In genomic region chr12:49811961-49812401, GRCh38 we compare ENCODE assay signal across 25 cellular contexts. TPM values are rescaled to one million over a fixed set of nuclear protein-coding genes. Genes with fewer than 3 reads are reported as not detected.
DNase-seq lines count a peak whose midpoint lies in the region; ATAC-seq, FAIRE-seq and TF ChIP-seq lines count a peak whose summit lies in the region.
"Had no signal": no experiment of that assay in that cellular context is flagged by ENCODE, and none has a peak within 500 bp of the region (broad histone marks: within the 10 kb centered on the region; RNA-seq: fewer than 3 reads in every experiment).

No MANE protein-coding gene starts in this region.

- in situ Hi-C loops in GM12878 (cut with MboI) = no loop called here

- H3K4me1 Mint-ChIP-seq in stimulated activated effector memory CD8-positive, alpha-beta T cell treated with anti-CD3 and anti-CD28 coated beads, Interleukin-12 subunit alpha, Interleukin-12 subunit beta, amount 100 ng/mL, for 72 hours = peaks cover 9% of the 10 kb centered on the region
- H3K4me1 Mint-ChIP-seq: activated CD4-positive, alpha-beta memory T cell treated with anti-CD3 and anti-CD28 coated beads, Interleukin-2, amount 10 ng/mL, durations not matched to agents 7 days and 5 days had no signal

- H2AFZ ChIP-seq in Loucy (ENCODE audit: low read length) (no peak overlapping the region), GM12878 (ENCODE audit: control insufficient read depth, low read depth, low read length) (peak overlapping the region; percentile 11), PC-9 (no peak overlapping the region)

- TSS peak; percentile 20 for BruUV-seq in GM12878 (replicated peaks; lab: Mats Ljungman, UMichigan)
- no TSS peak for BruUV-seq in PC-9 (replicated peaks; lab: Mats Ljungman, UMichigan)

- peak overlapping the region; percentile 8 for H3K4me2 ChIP-seq in Loucy (ENCODE audit: low read depth, low read length, poor library complexity, severe bottlenecking)
- H3K4me2 ChIP-seq in GM12878 (ENCODE audit: control insufficient read depth, insufficient read depth) = peak overlapping the region; percentile 72
- no peak overlapping the region for H3K4me2 ChIP-seq in PC-9

- H3K9ac ChIP-seq in Loucy (ENCODE audit: low read depth, low read length, poor library complexity, severe bottlenecking) (no peak overlapping the region), GM12878 (ENCODE audit: control insufficient read depth, insufficient read depth, low read length) (no peak overlapping the region; the same call in 1 of the 2 replicates)

- no peak for TF ChIP-seq RAD21 in GM12878 (IDR thresholded peaks at IDR 0.05; ENCODE audit: insufficient read depth, low read depth, low read length)

- H3K4me3 Mint-ChIP-seq in stimulated activated effector memory CD8-positive, alpha-beta T cell treated with anti-CD3 and anti-CD28 coated beads, Interleukin-12 subunit alpha, Interleukin-12 subunit beta, amount 100 ng/mL, for 72 hours = no peak overlapping the region
- H3K4me3 Mint-ChIP-seq: activated CD4-positive, alpha-beta memory T cell treated with anti-CD3 and anti-CD28 coated beads, Interleukin-2, amount 10 ng/mL, durations not matched to agents 7 days and 5 days; activated naive CD4-positive, alpha-beta T cell treated with anti-CD3 and anti-CD28 coated beads for 36 hours; HFFc6; T-helper 2 cell treated with Interferon-gamma antibody and Interleukin-4, amounts not matched to agents 5 μg/mL and 100 μg/mL, for 36 hours had no signal

- peak in 1 of 2 experiments; percentile 52; a peak in 1 of 4 replicates for TF ChIP-seq EP300 in GM12878 (IDR thresholded peaks at IDR 0.05; ENCODE audit: borderline replicate concordance in 1 of 2, control insufficient read depth in 1 of 2, low read depth in 2 of 2, low read length in 2 of 2)

- H3K79me2 ChIP-seq in Loucy (ENCODE audit: insufficient read depth, low read length) (peaks cover 15% of the 10 kb centered on the region), GM12878 (ENCODE audit: control insufficient read depth, insufficient read depth, low read length) (no peaks in the 10 kb centered on the region; the same call in 1 of the 2 replicates), PC-9 (ENCODE audit: low read depth) (no peaks in the 10 kb centered on the region)

- H3K36me3 ChIP-seq in Loucy (ENCODE audit: insufficient read depth, low read length) = no peaks in the 10 kb centered on the region
- H3K36me3 ChIP-seq in GM12878 (ENCODE audit: control insufficient read depth in 2 of 2, insufficient read depth in 2 of 2, low read length in 1 of 2) = no peaks in the 10 kb centered on the region
- no peaks in the 10 kb centered on the region for H3K36me3 ChIP-seq in PC-9 (ENCODE audit: low read depth)

- no peaks in the 10 kb centered on the region for H3K9me2 ChIP-seq in Loucy (replicated peaks; ENCODE audit: low read depth, low read length)
- no peaks in the 10 kb centered on the region for H3K9me2 ChIP-seq in PC-9 (ENCODE audit: insufficient read depth)

- RAD21 ChIA-PET in GM12878 (lab: Charles Lee; ENCODE audit: unreplicated experiment) = interaction anchor here (0.9 to 1.8 kb wide), 5 partner anchors 8 to 106 kb away, joined by 3 to 7 read pairs (median 4); partner anchors contain the start of gene TMBIM6

- H3K9me3 Mint-ChIP-seq in stimulated activated effector memory CD8-positive, alpha-beta T cell treated with anti-CD3 and anti-CD28 coated beads, Interleukin-12 subunit alpha, Interleukin-12 subunit beta, amount 100 ng/mL, for 72 hours = no peaks in the 10 kb centered on the region
- H3K9me3 Mint-ChIP-seq: activated CD4-positive, alpha-beta memory T cell treated with anti-CD3 and anti-CD28 coated beads, Interleukin-2, amount 10 ng/mL, durations not matched to agents 7 days and 5 days; activated naive CD4-positive, alpha-beta T cell treated with anti-CD3 and anti-CD28 coated beads for 36 hours; HFFc6; T-helper 2 cell treated with Interferon-gamma antibody and Interleukin-4, amounts not matched to agents 5 μg/mL and 100 μg/mL, for 36 hours had no signal

- H4K20me1 ChIP-seq in Loucy (ENCODE audit: insufficient read depth, low read length, poor library complexity, severe bottlenecking) (no peaks in the 10 kb centered on the region), GM12878 (ENCODE audit: control insufficient read depth, insufficient read depth) (no peaks in the 10 kb centered on the region), PC-9 (ENCODE audit: insufficient read depth) (peaks cover under 1% of the 10 kb centered on the region; the same call in 1 of the 2 replicates)

- H3K27me3 ChIP-seq in Loucy (ENCODE audit: insufficient read depth, low read length, poor library complexity, severe bottlenecking) (no peaks in the 10 kb centered on the region), GM12878 (replicated peaks in 1 of 2; ENCODE audit: control insufficient read depth in 2 of 2, insufficient read depth in 2 of 2, low read length in 1 of 2) (no peaks in the 10 kb centered on the region), PC-9 (ENCODE audit: insufficient read depth, low read depth) (no peaks in the 10 kb centered on the region)
- H3K27me3 ChIP-seq: foreskin keratinocyte had no signal

- H3K4me3 ChIP-seq in Loucy (ENCODE audit: low read length, poor library complexity, severe bottlenecking) (no peak overlapping the region), GM12878 (peak overlapping the region; percentile 38), PC-9 (no peak overlapping the region)

- peak; percentile 86 for ATAC-seq in GM12878
- no peak for ATAC-seq in stimulated activated effector memory CD8-positive, alpha-beta T cell treated with anti-CD3 and anti-CD28 coated beads, Interleukin-12 subunit alpha, Interleukin-12 subunit beta, amount 100 ng/mL, for 72 hours
- ATAC-seq: foreskin keratinocyte, SK-N-SH treated with all-trans-retinoic acid at 6 μM for 48 hours had no signal

- DNase-seq in GM19239 (ENCODE audit: insufficient read length, low spot score) (no peak), GM12878 (ENCODE audit: low read depth, low spot score) (peak; percentile 36), PC-9 (no peak), H4 (ENCODE audit: low spot score) (no peak), COLO668 (lab: John Stamatoyannopoulos, UW; ENCODE audit: unreplicated experiment) (no peak)
- DNase-seq in stimulated activated effector memory CD8-positive, alpha-beta T cell treated with anti-CD3 and anti-CD28 coated beads, Interleukin-12 subunit alpha, Interleukin-12 subunit beta, amount 100 ng/mL, for 72 hours (ENCODE audit: low spot score in 2 of 2) = no peak
- DNase-seq: activated CD4-positive, alpha-beta memory T cell treated with anti-CD3 and anti-CD28 coated beads, Interleukin-2, amount 10 ng/mL, durations not matched to agents 7 days and 5 days; activated naive CD4-positive, alpha-beta T cell treated with anti-CD3 and anti-CD28 coated beads for 36 hours; activated T-cell treated with anti-CD3 and anti-CD28 coated beads, Interleukin-2, amount 50 U/mL, for 1 hour; anterior cingulate cortex; central memory CD4-positive, alpha-beta T cell; COR-L47; erythroblast; foreskin keratinocyte; HFFc6; hippocampal formation; NCI-H1694; NCI-H774; occipital lobe; stimulated activated CD8-positive, alpha-beta memory T cell treated with anti-CD3 and anti-CD28 coated beads, Interleukin-4, amount 100 ng/mL, for 48 hours; substantia nigra had no signal

- H3K9me3 ChIP-seq in Loucy (ENCODE audit: insufficient read depth, low read depth, low read length) (no peaks in the 10 kb centered on the region), GM12878 (replicated peaks; ENCODE audit: control insufficient read depth, insufficient read depth, low read length) (no peaks in the 10 kb centered on the region), PC-9 (ENCODE audit: insufficient read depth, low read depth) (no peaks in the 10 kb centered on the region)

- H3K27ac ChIP-seq in GM12878 (ENCODE audit: control insufficient read depth, insufficient read depth) (peak overlapping the region; percentile 70), PC-9 (no peak overlapping the region)
- H3K27ac ChIP-seq: foreskin keratinocyte, HL-60 had no signal

- no peaks in the 10 kb centered on the region for H3K36me3 Mint-ChIP-seq in stimulated activated effector memory CD8-positive, alpha-beta T cell treated with anti-CD3 and anti-CD28 coated beads, Interleukin-12 subunit alpha, Interleukin-12 subunit beta, amount 100 ng/mL, for 72 hours

- SMC1A ChIA-PET in GM12878 (lab: Charles Lee; ENCODE audit: uncharacterized antibody, unreplicated experiment) = interaction anchor here (0.7 to 1.4 kb wide), 9 partner anchors 12 to 134 kb away, joined by 3 to 8 read pairs (median 4); partner anchors contain the start of genes NCKAP5L and TMBIM6

- CTCF ChIA-PET in GM12878 (lab: Yijun Ruan, JAX) = interaction anchor here (0.7 to 2.6 kb wide), 8 partner anchors 9 to 259 kb away, joined by 3 to 12 read pairs (median 4); no protein-coding TSS in a partner anchor
- CTCF ChIA-PET in PC-9 (lab: Charles Lee) = interaction anchor here (0.5 kb wide), 1 partner anchor 702 kb away, joined by 5 read pairs; no protein-coding TSS in a partner anchor

- intact Hi-C loops in GM12878 (cut with micrococcal nuclease; ENCODE audit: unreplicated experiment) (loop anchor here (1.0 kb wide), 1 partner anchor 16 kb away; the partner anchor contains the start of gene NCKAP5L), PC-9 (cut with micrococcal nuclease; ENCODE audit: unreplicated experiment) (no loop called here)

- FAIRE-seq in GM19239 (lab: Jason Lieb, UNC) (peak; percentile 40), GM12878 (lab: Jason Lieb, UNC) (peak; percentile 49)

- WGBS in GM12878 (ENCODE audit: insufficient coverage, insufficient replicate concordance, low lambda C conversion rate, missing lambda C conversion rate) = 2% methylated on average over 4 of the region's 4 CpGs

- TF ChIP-seq CTCF in Loucy (conservative IDR thresholded peaks at IDR 0.05; ENCODE audit: low read length) (no peak), GM12878 (IDR thresholded peaks at IDR 0.05 in 2 of 3, conservative IDR thresholded peaks at IDR 0.05 in 1 of 3; ENCODE audit: control insufficient read depth in 2 of 3, extremely low read depth in 1 of 3, insufficient read depth in 1 of 3, low read depth in 3 of 3, low read length in 3 of 3) (no peak), PC-9 (conservative IDR thresholded peaks at IDR 0.05) (no peak)

- no peak for TF ChIP-seq POLR2A in GM12878 (IDR thresholded peaks at IDR 0.05; ENCODE audit: low read depth, low read length)

- no peaks in the 10 kb centered on the region for H3F3A ChIP-seq in Loucy (ENCODE audit: low read depth)
- H3F3A ChIP-seq in PC-9 (ENCODE audit: insufficient read depth, low read depth) = no peaks in the 10 kb centered on the region

- H3K27ac Mint-ChIP-seq in stimulated activated effector memory CD8-positive, alpha-beta T cell treated with anti-CD3 and anti-CD28 coated beads, Interleukin-12 subunit alpha, Interleukin-12 subunit beta, amount 100 ng/mL, for 72 hours = peak overlapping the region; percentile 17
- H3K27ac Mint-ChIP-seq: activated CD4-positive, alpha-beta memory T cell treated with anti-CD3 and anti-CD28 coated beads, Interleukin-2, amount 10 ng/mL, durations not matched to agents 7 days and 5 days; activated naive CD4-positive, alpha-beta T cell treated with anti-CD3 and anti-CD28 coated beads for 36 hours; HFFc6; T-helper 2 cell treated with Interferon-gamma antibody and Interleukin-4, amounts not matched to agents 5 μg/mL and 100 μg/mL, for 36 hours had no signal

- H3K4me1 ChIP-seq in Loucy (ENCODE audit: insufficient read depth, low read length, poor library complexity, severe bottlenecking) (peaks cover 11% of the 10 kb centered on the region), GM12878 (ENCODE audit: control insufficient read depth, insufficient read depth, low read length) (peaks cover 28% of the 10 kb centered on the region), PC-9 (replicated peaks; ENCODE audit: insufficient read depth) (no peaks in the 10 kb centered on the region)
- H3K4me1 ChIP-seq: foreskin keratinocyte had no signal

- POLR2A ChIA-PET in GM12878 (lab: Charles Lee) (interaction anchor here (0.6 to 1.0 kb wide), 3 partner anchors 11 to 34 kb away, joined by 3 read pairs; no protein-coding TSS in a partner anchor), PC-9 (lab: Charles Lee; ENCODE audit: unreplicated experiment) (no interaction called here)

RNA-seq across cellular contexts. Expression of gene NCKAP5L, which starts 16.2 kb away (rescaled TPM):
- 37.5 and 39.4 TPM in 2 replicates for total RNA-seq in GM12878 (2013; cell fraction: nucleolus; rRNA removed)
- total RNA-seq in GM12878 (2014; rRNA removed) = 8.2 TPM in 2 replicates
- total RNA-seq in GM12878 (2014; rRNA removed; fragmentation: Illumina TruSeq; extraction: Trizol) = 4.3 and 4.4 TPM in 2 replicates
- total RNA-seq in GM12878 (2021) = 14.8 and 15.8 TPM in 2 replicates
- 1.6 TPM for polyA plus RNA-seq in GM12878 (2011; ENCODE audit: low read depth)
- polyA plus RNA-seq in GM12878 (2011; rRNA removed) = 2.1 and 3.1 TPM in 2 replicates
- 3.0 and 4.2 TPM in 2 replicates for polyA plus RNA-seq in GM12878 (2011; cell fraction: cytosol; rRNA removed)
- 17.3 and 21.6 TPM in 2 replicates for polyA plus RNA-seq in GM12878 (2011; cell fraction: nucleus; rRNA removed)
- 5.6 and 6.3 TPM in 2 replicates for polyA plus RNA-seq in GM12878 (2012)
- polyA plus RNA-seq in GM12878 (2014; fragmentation: Illumina TruSeq; extraction: Trizol) = 1.1 and 3.4 TPM in 2 replicates
- under 1 TPM; 0.03 to 0.16 TPM for polyA plus RNA-seq in GM12878 (2014; fragmentation: Nextera tagmentation; extraction: Ambion mirVana)
- 8.1 and 10.7 TPM in 2 replicates for polyA plus RNA-seq in GM12878 (2014; rRNA removed)
- polyA plus RNA-seq in GM12878 (2016; fragmentation: Nextera tagmentation; extraction: Ambion mirVana) = 1 to 10 TPM; 4.4 to 5.5 TPM
- polyA minus RNA-seq in GM12878 (2011; rRNA and poly(A)+ RNA removed) = 7.7 and 11.0 TPM in 2 replicates
- polyA minus RNA-seq in GM12878 (2011; cell fraction: cytosol; rRNA and poly(A)+ RNA removed) = 4.1 and 5.1 TPM in 2 replicates
- polyA minus RNA-seq in GM12878 (2011; cell fraction: nucleus; rRNA and poly(A)+ RNA removed) = 8.6 and 13.6 TPM in 2 replicates
- 20.5 and 20.9 TPM in 2 replicates for total RNA-seq in PC-9 (2021)
- 4.9 and 8.9 TPM in 2 replicates for total RNA-seq in H4 (2014; rRNA removed; shearing (Covaris generic))

RNA-seq across cellular contexts. Expression of gene BCDIN3D, which starts 30.9 kb away (rescaled TPM):
- total RNA-seq in GM12878 (2013; cell fraction: nucleolus; rRNA removed) = 7.3 and 8.3 TPM in 2 replicates
- total RNA-seq in GM12878 (2014; rRNA removed) = 5.8 and 6.0 TPM in 2 replicates
- total RNA-seq in GM12878 (2014; rRNA removed; fragmentation: Illumina TruSeq; extraction: Trizol) = 6.2 and 6.4 TPM in 2 replicates
- total RNA-seq in GM12878 (2021) = 5.6 and 7.1 TPM in 2 replicates
- polyA plus RNA-seq in GM12878 (2011; ENCODE audit: low read depth) = 2.5 TPM
- 3.7 and 4.1 TPM in 2 replicates for polyA plus RNA-seq in GM12878 (2011; rRNA removed)
- 3.5 and 4.0 TPM in 2 replicates for polyA plus RNA-seq in GM12878 (2011; cell fraction: cytosol; rRNA removed)
- polyA plus RNA-seq in GM12878 (2011; cell fraction: nucleus; rRNA removed) = 2.6 and 2.9 TPM in 2 replicates
- 3.0 and 4.6 TPM in 2 replicates for polyA plus RNA-seq in GM12878 (2012)
- polyA plus RNA-seq in GM12878 (2014; fragmentation: Illumina TruSeq; extraction: Trizol) = 6.7 and 7.8 TPM in 2 replicates
- 1 to 10 TPM; 5.5 to 6.3 TPM for polyA plus RNA-seq in GM12878 (2014; fragmentation: Nextera tagmentation; extraction: Ambion mirVana)
- polyA plus RNA-seq in GM12878 (2014; rRNA removed) = 4.7 and 7.2 TPM in 2 replicates
- polyA plus RNA-seq in GM12878 (2016; fragmentation: Nextera tagmentation; extraction: Ambion mirVana) = 1 to 10 TPM; 6.5 to 6.8 TPM
- polyA minus RNA-seq in GM12878 (2011; rRNA and poly(A)+ RNA removed) = 5.0 and 8.6 TPM in 2 replicates
- polyA minus RNA-seq in GM12878 (2011; cell fraction: cytosol; rRNA and poly(A)+ RNA removed) = 1.8 and 1.9 TPM in 2 replicates
- polyA minus RNA-seq in GM12878 (2011; cell fraction: nucleus; rRNA and poly(A)+ RNA removed) = 3.1 and 6.7 TPM in 2 replicates
- 2.5 and 4.7 TPM in 2 replicates for total RNA-seq in PC-9 (2021)
- total RNA-seq in H4 (2014; rRNA removed; shearing (Covaris generic)) = 4.9 and 6.4 TPM in 2 replicates
